23 cellular contexts compared by ENCODE assay signal in genomic region chr5:102797485-102797884, GRCh38. TPM values are rescaled to one million over a fixed set of nuclear protein-coding genes. Genes with fewer than 3 reads are reported as not detected.
DNase-seq lines count a peak whose midpoint lies in the region; ATAC-seq, FAIRE-seq and TF ChIP-seq lines count a peak whose summit lies in the region.
"Had no signal": no experiment of that assay in that cellular context is flagged by ENCODE, and none has a peak within 500 bp of the region (broad histone marks: within the 10 kb centered on the region; RNA-seq: fewer than 3 reads in every experiment).

No MANE protein-coding gene starts in this region.

- H3K9me1 ChIP-seq in K562 (ENCODE audit: control insufficient read depth, insufficient read depth, low read length) = no peaks in the 10 kb centered on the region

- H3K36me3 ChIP-seq in left ventricle myocardium inferior (no peaks in the 10 kb centered on the region), right atrium auricular region (no peaks in the 10 kb centered on the region), K562 (ENCODE audit: control insufficient read depth, insufficient read depth, low read length) (no peaks in the 10 kb centered on the region)
- H3K36me3 ChIP-seq: Peyer's patch, SJSA1 had no signal

- H3K27ac ChIP-seq in left ventricle myocardium inferior (replicated peaks) (peak overlapping the region; percentile 65), right atrium auricular region (peak overlapping the region in 1 of 2 donors; percentile 77), K562 (ENCODE audit: extremely low read depth, low read depth, low read length) (no peak overlapping the region), H9 (ENCODE audit: insufficient read length, low read depth, low read length) (no peak overlapping the region)
- H3K27ac ChIP-seq: C4-2B, Peyer's patch, SJSA1 had no signal

- ATAC-seq in K562 = no peak
- no peak for ATAC-seq in GM18867 (IDR thresholded peaks at IDR 0.05; ENCODE audit: unreplicated experiment)
- ATAC-seq: GM12878 had no signal

- TF ChIP-seq RAD21 in K562 (CRISPR knock-in tag; conservative IDR thresholded peaks at IDR 0.05 in 1 of 2, IDR thresholded peaks at IDR 0.05 in 1 of 2) = no peak

- FAIRE-seq in K562 (lab: Jason Lieb, UNC) = no peak
- FAIRE-seq: GM12878 had no signal

- H3K27me3 ChIP-seq in left ventricle myocardium inferior (ENCODE audit: low read depth) (no peaks in the 10 kb centered on the region), right atrium auricular region (no peaks in the 10 kb centered on the region), K562 (ENCODE audit: control insufficient read depth in 2 of 2, insufficient read depth in 2 of 2, low read length in 2 of 2) (no peaks in the 10 kb centered on the region), H9 (ENCODE audit: insufficient read depth, low read length) (no peaks in the 10 kb centered on the region)
- H3K27me3 ChIP-seq: Peyer's patch, SJSA1 had no signal

- H3K79me2 ChIP-seq in K562 (ENCODE audit: control insufficient read depth, insufficient read depth, low read length) = no peaks in the 10 kb centered on the region
- H3K79me2 ChIP-seq in H9 (ENCODE audit: insufficient read depth, low read length) = no peaks in the 10 kb centered on the region

- 0% methylated on average over 1 of the region's 1 CpG for WGBS in K562 (ENCODE audit: insufficient coverage, low coverage, missing lambda C conversion rate)
- no CpG with 5 or more reads among the region's 1 CpG for WGBS in H9 (ENCODE audit: extremely low coverage, insufficient read length, low lambda C conversion rate)

- H3K14ac ChIP-seq in H9 (ENCODE audit: insufficient read depth, low read length) = no peak overlapping the region

- H3K27me3 Mint-ChIP-seq in H9 (ENCODE audit: low read depth) = no peaks in the 10 kb centered on the region
- H3K27me3 Mint-ChIP-seq in activated naive CD4-positive, alpha-beta T cell treated with anti-CD3 and anti-CD28 coated beads, Interleukin-2, amount 10 ng/mL, durations not matched to agents 7 days and 5 days = no peaks in the 10 kb centered on the region
- H3K27me3 Mint-ChIP-seq: CD8-positive, alpha-beta memory T cell had no signal

- no peaks in the 10 kb centered on the region for H3K9me3 Mint-ChIP-seq in H9
- no peaks in the 10 kb centered on the region for H3K9me3 Mint-ChIP-seq in activated naive CD4-positive, alpha-beta T cell treated with anti-CD3 and anti-CD28 coated beads, Interleukin-2, amount 10 ng/mL, durations not matched to agents 7 days and 5 days
- H3K9me3 Mint-ChIP-seq: CD8-positive, alpha-beta memory T cell had no signal

- no peaks in the 10 kb centered on the region for H3K79me1 ChIP-seq in H9 (ENCODE audit: insufficient read depth, low read depth, low read length, poor library complexity, severe bottlenecking)

- H4K8ac ChIP-seq in H9 (replicated peaks; ENCODE audit: insufficient read length, low read depth, low read length) = no peak overlapping the region

- H3K56ac ChIP-seq in H9 (ENCODE audit: insufficient read length, low read depth, low read length) = no peak overlapping the region

- H2AFZ ChIP-seq in K562 (ENCODE audit: low read depth, low read length) (no peak overlapping the region), H9 (ENCODE audit: low read length) (no peak overlapping the region)

- peaks cover 55 to 74% of the 10 kb centered on the region in 2 experiments for H3K4me1 Mint-ChIP-seq in H9
- peaks cover 25% of the 10 kb centered on the region for H3K4me1 Mint-ChIP-seq in activated naive CD4-positive, alpha-beta T cell treated with anti-CD3 and anti-CD28 coated beads, Interleukin-2, amount 10 ng/mL, durations not matched to agents 7 days and 5 days

- no TSS peak for BruUV-seq in K562 (replicated peaks; lab: Mats Ljungman, UMichigan)

- no peak overlapping the region for H3K18ac ChIP-seq in H9 (ENCODE audit: insufficient read length, low read depth, low read length)

- no peak overlapping the region for H3K4me2 ChIP-seq in K562 (ENCODE audit: insufficient read depth, low read length)
- no peak overlapping the region for H3K4me2 ChIP-seq in H9 (ENCODE audit: insufficient read depth, insufficient read length, low read length)

- H3K9ac ChIP-seq in K562 (ENCODE audit: insufficient read depth in 1 of 2, low read depth in 2 of 2, low read length in 2 of 2) (no peak overlapping the region), H9 (ENCODE audit: extremely low read depth, insufficient read length, low read length) (no peak overlapping the region)

- H2BK20ac ChIP-seq in H9 (ENCODE audit: low read depth, low read length, poor library complexity, severe bottlenecking) = no peak overlapping the region

- no peak overlapping the region for H3T11ph ChIP-seq in H9 (ENCODE audit: low read length)

- in situ Hi-C loops in K562 (cut with MboI) = no loop called here

- DNase-seq in DMS79 treated with DMSO at 0.1 percent for 48 hours (lab: John Stamatoyannopoulos, UW) (peak; percentile 44), DMS79 (lab: John Stamatoyannopoulos, UW) (no peak), left ventricle myocardium inferior (no peak), right atrium auricular region (ENCODE audit: low spot score) (no peak), K562 (ENCODE audit: extremely low read depth in 1 of 4, low spot score in 3 of 4) (no peak), H9 (no peak)
- DNase-seq in activated naive CD4-positive, alpha-beta T cell treated with anti-CD3 and anti-CD28 coated beads, Interleukin-2, amount 10 ng/mL, durations not matched to agents 7 days and 5 days = no peak
- DNase-seq: Calu3; CD8-positive, alpha-beta memory T cell; DND-41; GOT3; IMR-90; NCI-H187; NCI-H2107; NCI-H446; NCI-H774; Peyer's patch; T-helper 1 cell had no signal

- no peak overlapping the region for H4K91ac ChIP-seq in H9 (ENCODE audit: insufficient read length, low read depth, low read length)

- no peak overlapping the region for H3K4ac ChIP-seq in H9 (ENCODE audit: low read depth, low read length)

- peaks cover 0 to 3% (median 0%) of the 10 kb centered on the region in 3 experiments; a peak in 2 of 7 replicates for H3K36me3 Mint-ChIP-seq in H9 (ENCODE audit: insufficient read depth in 1 of 3, low read depth in 3 of 3)
- H3K36me3 Mint-ChIP-seq in activated naive CD4-positive, alpha-beta T cell treated with anti-CD3 and anti-CD28 coated beads, Interleukin-2, amount 10 ng/mL, durations not matched to agents 7 days and 5 days = no peaks in the 10 kb centered on the region
- H3K36me3 Mint-ChIP-seq: CD8-positive, alpha-beta memory T cell had no signal

- H4K20me1 ChIP-seq in K562 (replicated peaks; ENCODE audit: control insufficient read depth, insufficient read depth, low read length) (no peaks in the 10 kb centered on the region), H9 (ENCODE audit: control insufficient read depth, insufficient read depth, insufficient read length) (no peaks in the 10 kb centered on the region)

- intact Hi-C loops in left ventricle myocardium inferior (cut with micrococcal nuclease) (no loop called here), K562 (cut with micrococcal nuclease) (no loop called here)

- H3K4me3 ChIP-seq in left ventricle myocardium inferior = no peak overlapping the region
- no peak overlapping the region for H3K4me3 ChIP-seq in right atrium auricular region
- H3K4me3 ChIP-seq in K562 = no peak overlapping the region
- H3K4me3 ChIP-seq: GM12878, Peyer's patch, SJSA1 had no signal

- H2BK12ac ChIP-seq in H9 (ENCODE audit: insufficient read length, low read depth, low read length) = no peak overlapping the region

- no peak overlapping the region for H2BK15ac ChIP-seq in H9 (ENCODE audit: low read depth, low read length)

- CTCF ChIA-PET in K562 (lab: Yijun Ruan, JAX; ENCODE audit: low intra/inter-chr PET ratio) = no interaction called here
- CTCF ChIA-PET in activated naive CD4-positive, alpha-beta T cell treated with anti-CD3 and anti-CD28 coated beads, Interleukin-2, amount 10 ng/mL, durations not matched to agents 7 days and 5 days (lab: Charles Lee) = no interaction called here

- no peak overlapping the region for H3K23ac ChIP-seq in H9 (ENCODE audit: insufficient read length, low read depth, low read length)

- H3K27ac Mint-ChIP-seq in H9 = no peak overlapping the region
- H3K27ac Mint-ChIP-seq in activated naive CD4-positive, alpha-beta T cell treated with anti-CD3 and anti-CD28 coated beads, Interleukin-2, amount 10 ng/mL, durations not matched to agents 7 days and 5 days = no peak overlapping the region
- H3K27ac Mint-ChIP-seq: CD8-positive, alpha-beta memory T cell had no signal

- no peaks in the 10 kb centered on the region for H3K23me2 ChIP-seq in H9 (ENCODE audit: insufficient read length, low read depth, low read length, poor library complexity, severe bottlenecking)

- H2BK120ac ChIP-seq in H9 (ENCODE audit: low read depth, low read length, poor library complexity, severe bottlenecking) = no peak overlapping the region

- H3K9me3 ChIP-seq in left ventricle myocardium inferior (replicated peaks) (no peaks in the 10 kb centered on the region), right atrium auricular region (no peaks in the 10 kb centered on the region), K562 (replicated peaks; ENCODE audit: control insufficient read depth, insufficient read depth, low read depth, low read length) (no peaks in the 10 kb centered on the region), H9 (ENCODE audit: control insufficient read depth, low read depth, low read length) (no peaks in the 10 kb centered on the region)
- H3K9me3 ChIP-seq: Peyer's patch, SJSA1 had no signal

- POLR2A ChIA-PET in K562 (lab: Yijun Ruan, JAX) = no interaction called here

- no peak for TF ChIP-seq POLR2A in K562 (conservative IDR thresholded peaks at IDR 0.05)

- H3K4me3 Mint-ChIP-seq in H9 = no peak overlapping the region
- H3K4me3 Mint-ChIP-seq in activated naive CD4-positive, alpha-beta T cell treated with anti-CD3 and anti-CD28 coated beads, Interleukin-2, amount 10 ng/mL, durations not matched to agents 7 days and 5 days = no peak overlapping the region
- H3K4me3 Mint-ChIP-seq: CD8-positive, alpha-beta memory T cell had no signal

- TF ChIP-seq CTCF in left ventricle myocardium inferior (IDR thresholded peaks at IDR 0.05; ENCODE audit: borderline replicate concordance) = no peak
- no peak for TF ChIP-seq CTCF in right atrium auricular region (IDR thresholded peaks at IDR 0.05)
- no peak for TF ChIP-seq CTCF in K562 (IDR thresholded peaks at IDR 0.05 in 2 of 3, conservative IDR thresholded peaks at IDR 0.05 in 1 of 3; ENCODE audit: insufficient read depth in 2 of 3, low read depth in 1 of 3, low read length in 3 of 3)
- TF ChIP-seq CTCF in H9 (conservative IDR thresholded peaks at IDR 0.05) = no peak

- H2BK5ac ChIP-seq in H9 (ENCODE audit: insufficient read length, low read length) = no peak overlapping the region

- no peak overlapping the region for H4K5ac ChIP-seq in H9 (ENCODE audit: insufficient read length, low read depth, low read length)

- H3K4me1 ChIP-seq in left ventricle myocardium inferior = peaks cover 78% of the 10 kb centered on the region
- H3K4me1 ChIP-seq in right atrium auricular region = peaks cover 0 to 68% of the 10 kb centered on the region in 2 donors
- H3K4me1 ChIP-seq in K562 (replicated peaks in 1 of 2; ENCODE audit: control insufficient read depth in 2 of 2, insufficient read depth in 2 of 2, low read length in 2 of 2) = no peaks in the 10 kb centered on the region
- peaks cover 1% of the 10 kb centered on the region; the same call in 1 of the 2 replicates for H3K4me1 ChIP-seq in H9 (ENCODE audit: insufficient read depth, low read length)
- H3K4me1 ChIP-seq: Peyer's patch had no signal

- no peak overlapping the region for H2AK5ac ChIP-seq in H9 (ENCODE audit: insufficient read length, low read length)

- no peak for TF ChIP-seq EP300 in K562 (IDR thresholded peaks at IDR 0.05; ENCODE audit: low read length)

RNA-seq across cellular contexts. Expression of gene PAM, which starts 42.4 kb away (rescaled TPM):
- total RNA-seq in left ventricle myocardium inferior = 1,051 TPM
- total RNA-seq in right atrium auricular region = 1,000 to 10,000 TPM; 2,512 to 4,531 TPM
- total RNA-seq in K562 (2011; cell fraction: chromatin; rRNA removed; ENCODE audit: low replicate concordance) = 2.9 and 3.8 TPM in 2 replicates
- 2.1 and 2.3 TPM in 2 replicates for total RNA-seq in K562 (2011; cell fraction: nucleolus; rRNA removed)
- total RNA-seq in K562 (2011; cell fraction: nucleoplasm; rRNA removed) = 2.6 and 5.8 TPM in 2 replicates
- 0.57 and 0.82 TPM in 2 replicates for total RNA-seq in K562 (2014; rRNA removed)
- 0.95 and 1.1 TPM in 2 replicates for total RNA-seq in K562 (2014; rRNA removed; fragmentation: Illumina TruSeq; extraction: Trizol)
- 0.30 and 0.40 TPM in 2 replicates for total RNA-seq in K562 (2015; rRNA removed; fragmentation: Illumina TruSeq; extraction: Trizol)
- total RNA-seq in K562 (2021) = 1.3 and 1.9 TPM in 2 replicates
- 1.6 and 3.1 TPM in 2 replicates for polyA plus RNA-seq in K562 (2011; rRNA removed)
- 0.96 and 2.0 TPM in 2 replicates for polyA plus RNA-seq in K562 (2011; cell fraction: cytosol; rRNA removed)
- polyA plus RNA-seq in K562 (2011; cell fraction: nucleus; rRNA removed) = 1.8 and 2.8 TPM in 2 replicates
- polyA plus RNA-seq in K562 (2012) = 0.90 and 1.6 TPM in 2 replicates
- polyA plus RNA-seq in K562 (2014; fragmentation: Illumina TruSeq; extraction: Trizol) = 0.50 and 0.77 TPM in 2 replicates
- polyA plus RNA-seq in K562 (2014; fragmentation: Nextera tagmentation; extraction: Ambion mirVana) = under 1 TPM; 0.39 to 0.46 TPM
- polyA plus RNA-seq in K562 (2014; rRNA removed) = 0.40 and 1.2 TPM in 2 replicates
- 2.6 and 3.4 TPM in 2 replicates for polyA minus RNA-seq in K562 (2011; rRNA and poly(A)+ RNA removed)
- polyA minus RNA-seq in K562 (2011; cell fraction: cytosol; rRNA and poly(A)+ RNA removed) = 0.91 and 1.2 TPM in 2 replicates
- 2.1 and 4.4 TPM in 2 replicates for polyA minus RNA-seq in K562 (2011; cell fraction: nucleus; rRNA and poly(A)+ RNA removed)
- total RNA-seq in H9 (2021) = 31.5 and 34.9 TPM in 2 replicates
- total RNA-seq: OCI-LY7 had no signal

Comparison
In these comparisons a context has a peak if more than half of its experiments do, and no peak if none do; other contexts are left out.
1. RNA of gene PAM, which starts 42.4 kb away (total RNA-seq): 2,512 to 4,531 TPM in right atrium auricular region and 1,051 TPM in left ventricle myocardium inferior (single experiment); 31.5 to 34.9 TPM in H9 and 0.30 to 5.8 TPM in K562; every median in the first group is over 10 times any median in the second.